In genomic region chr17:42422958-42423712, GRCh38 we compare ENCODE assay signal across 8 cellular contexts. TPM values are rescaled to one million over a fixed set of nuclear protein-coding genes. Genes with fewer than 3 reads are reported as not detected.
A peak's percentile ranks its signal among the peaks of the same experiment; 100 is the strongest.
DNase-seq lines count a peak whose midpoint lies in the region; ATAC-seq, FAIRE-seq and TF ChIP-seq lines count a peak whose summit lies in the region.

Gene CAVIN1 (minus strand): TSS chr17:42423256. CDS start chr17:42423097, 159 bp downstream.

- H3K36me3 Mint-ChIP-seq in astrocyte (ENCODE audit: low read depth, unreplicated experiment), result peaks cover 13% of the 10 kb centered on the region

- no peaks in the 10 kb centered on the region for H3K27me3 Mint-ChIP-seq in astrocyte (ENCODE audit: low read depth, unreplicated experiment)

- no peaks in the 10 kb centered on the region for H3K9me3 ChIP-seq in astrocyte (ENCODE audit: insufficient read depth, low read depth, low read length)

- peak; percentile 47 for DNase-seq in activated CD4-positive, alpha-beta T cell treated with anti-CD3 and anti-CD28 coated beads for 48 hours
- no peak for DNase-seq in activated CD4-positive, alpha-beta T cell treated with anti-CD3 and anti-CD28 coated beads, Interleukin-2, amount 50 U/mL, for 1 hour
- DNase-seq in NCI-H2227 treated with DMSO at 0.1 percent for 48 hours (lab: John Stamatoyannopoulos, UW), result peak; percentile 49
- peak; percentile 95 for DNase-seq in astrocyte (ENCODE audit: low read depth)
- peak; percentile 99 for DNase-seq in cardiac septum (ENCODE audit: low spot score)
- peak; percentile 84 for DNase-seq in non-pigmented ciliary epithelial cell (ENCODE audit: low read depth)

- H3K27ac Mint-ChIP-seq in astrocyte (ENCODE audit: unreplicated experiment), result peak within 1 kb of the TSS; percentile 87

- peak within 1 kb of the TSS; percentile 98 for H3K9ac ChIP-seq in astrocyte (ENCODE audit: low read length)

- peak within 1 kb of the TSS; percentile 99 for H3K4me3 Mint-ChIP-seq in astrocyte (ENCODE audit: unreplicated experiment)

- no peak for FAIRE-seq in astrocyte (lab: Jason Lieb, UNC)

- peaks cover 23% of the 10 kb centered on the region for H3K4me1 Mint-ChIP-seq in astrocyte (ENCODE audit: low read depth, unreplicated experiment)

- peak within 1 kb of the TSS; percentile 96 for H3K4me3 ChIP-seq in astrocyte (ENCODE audit: insufficient read depth, low read depth, low read length)

- H3K79me2 ChIP-seq in astrocyte (ENCODE audit: insufficient read depth, low read length), result peaks cover 50% of the 10 kb centered on the region

- peaks cover 23% of the 10 kb centered on the region for H3K4me1 ChIP-seq in astrocyte (ENCODE audit: insufficient read depth, low read length)

- intact Hi-C loops in cardiac septum (cut with DNase I), result loop anchor here (2.0 to 5.0 kb wide), 4 partner anchors 14 to 94 kb away; partner anchors contain the start of genes ATP6V0A1 and STAT3

- H4K20me1 ChIP-seq in astrocyte (ENCODE audit: insufficient read depth, low read length), result peaks cover 40% of the 10 kb centered on the region

- peak within 1 kb of the TSS; percentile 91 for H3K27ac ChIP-seq in astrocyte (ENCODE audit: low read depth, low read length)

- H3K9me3 Mint-ChIP-seq in astrocyte (ENCODE audit: unreplicated experiment), result peaks cover 2% of the 10 kb centered on the region

- H3K27me3 ChIP-seq in astrocyte (ENCODE audit: insufficient read depth, low read length), result no peaks in the 10 kb centered on the region

- ATAC-seq in HG02884 (IDR thresholded peaks at IDR 0.05; ENCODE audit: unreplicated experiment) (no peak), GM18873 (IDR thresholded peaks at IDR 0.05; ENCODE audit: low FRiP score, unreplicated experiment) (no peak)

- no peak for TF ChIP-seq CTCF in astrocyte (IDR thresholded peaks at IDR 0.05; ENCODE audit: insufficient read depth, low read depth, low read length)

- H2AFZ ChIP-seq in astrocyte (ENCODE audit: low read depth, low read length), result peak within 1 kb of the TSS; percentile 23

- H3K36me3 ChIP-seq in astrocyte (ENCODE audit: insufficient read depth, low read length), result no peaks in the 10 kb centered on the region

- H3K4me2 ChIP-seq in astrocyte (ENCODE audit: low read length), result peak within 1 kb of the TSS; percentile 95

RNA-seq across cellular contexts. Expression of gene CAVIN1, which starts in this region (rescaled TPM):
- total RNA-seq in astrocyte (602 and 644 TPM in 2 replicates), cardiac septum (358 TPM)
